27 cellular contexts compared by ENCODE assay signal in the genomic region with DNA sequence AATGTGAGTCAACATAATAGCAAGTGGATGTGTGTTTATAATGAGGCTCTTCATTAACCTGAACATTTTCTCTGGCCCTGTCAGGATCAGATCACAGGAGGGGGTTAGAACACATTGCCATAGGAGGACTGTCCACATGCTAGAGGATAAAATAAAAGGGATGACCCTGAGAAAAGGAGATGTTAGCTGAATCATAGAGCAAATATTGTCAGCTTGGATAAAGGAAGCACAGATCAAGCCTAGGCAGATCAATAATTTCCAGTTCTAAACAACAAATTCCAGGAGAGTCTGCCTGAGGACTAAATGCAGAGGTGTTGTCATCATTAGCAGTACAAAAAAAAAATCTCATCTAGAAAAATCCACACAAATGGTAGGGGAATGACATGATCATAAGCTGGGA.
DNase-seq lines count a peak whose midpoint lies in the region; ATAC-seq, FAIRE-seq and TF ChIP-seq lines count a peak whose summit lies in the region.
"Had no signal": no experiment of that assay in that cellular context is flagged by ENCODE, and none has a peak within 500 bp of the region (broad histone marks: within the 10 kb centered on the region; RNA-seq: fewer than 3 reads in every experiment).

No MANE protein-coding gene starts in this region.

- POLR2A ChIA-PET in activated CD4-positive, alpha-beta T cell treated with anti-CD3 and anti-CD28 coated beads, Interleukin-2, amount 10 ng/mL, durations not matched to agents 7 days and 5 days (lab: Charles Lee): no interaction called here
- POLR2A ChIA-PET in HepG2 (lab: Yijun Ruan, JAX): interaction anchor here (1.4 kb wide), 1 partner anchor 68 kb away, joined by 4 read pairs; no protein-coding TSS in a partner anchor
- POLR2A ChIA-PET in activated CD4-positive, alpha-beta memory T cell treated with anti-CD3 and anti-CD28 coated beads for 36 hours (lab: Charles Lee): no interaction called here

- FAIRE-seq in HepG2 (lab: Jason Lieb, UNC): no peak
- FAIRE-seq: A549, D721Med, GM12891, GM19239, H1 had no signal

- no peak overlapping the region for H3K4me3 Mint-ChIP-seq in activated CD4-positive, alpha-beta T cell treated with anti-CD3 and anti-CD28 coated beads, Interleukin-2, amount 10 ng/mL, durations not matched to agents 7 days and 5 days
- H3K4me3 Mint-ChIP-seq in activated CD4-positive, alpha-beta T cell treated with anti-CD3 and anti-CD28 coated beads, Interleukin-2, amount 10 ng/mL, durations not matched to agents 24 days and 14 days: no peak overlapping the region
- no peak overlapping the region for H3K4me3 Mint-ChIP-seq in activated CD4-positive, alpha-beta memory T cell treated with anti-CD3 and anti-CD28 coated beads for 36 hours
- H3K4me3 Mint-ChIP-seq: CD14-positive monocyte; CD4-positive, alpha-beta T cell; CD8-positive, alpha-beta memory T cell had no signal

- no peaks in the 10 kb centered on the region for H3K27me3 Mint-ChIP-seq in activated CD4-positive, alpha-beta T cell treated with anti-CD3 and anti-CD28 coated beads, Interleukin-2, amount 10 ng/mL, durations not matched to agents 7 days and 5 days
- no peaks in the 10 kb centered on the region for H3K27me3 Mint-ChIP-seq in activated CD4-positive, alpha-beta T cell treated with anti-CD3 and anti-CD28 coated beads, Interleukin-2, amount 10 ng/mL, durations not matched to agents 24 days and 14 days
- H3K27me3 Mint-ChIP-seq in activated CD4-positive, alpha-beta memory T cell treated with anti-CD3 and anti-CD28 coated beads for 36 hours: no peaks in the 10 kb centered on the region
- H3K27me3 Mint-ChIP-seq: CD4-positive, alpha-beta T cell; CD8-positive, alpha-beta memory T cell had no signal

- H3K4me2 ChIP-seq in HepG2 (ENCODE audit: low read depth, low read length): no peak overlapping the region
- H3K4me2 ChIP-seq: A549; BLaER1 treated with 17β-estradiol and CSF1 and Interleukin-3, amounts not matched to agents 10 nM and 100 nM had no signal

- intact Hi-C loops in activated CD4-positive, alpha-beta T cell treated with anti-CD3 and anti-CD28 coated beads, Interleukin-2, amount 10 ng/mL, durations not matched to agents 24 days and 14 days (cut with micrococcal nuclease): no loop called here
- intact Hi-C loops in HepG2 (cut with micrococcal nuclease; ENCODE audit: unreplicated experiment): no loop called here
- intact Hi-C loops in activated CD4-positive, alpha-beta memory T cell treated with anti-CD3 and anti-CD28 coated beads for 36 hours (cut with micrococcal nuclease): no loop called here

- no peaks in the 10 kb centered on the region for H3K4me1 Mint-ChIP-seq in activated CD4-positive, alpha-beta T cell treated with anti-CD3 and anti-CD28 coated beads, Interleukin-2, amount 10 ng/mL, durations not matched to agents 7 days and 5 days
- H3K4me1 Mint-ChIP-seq in activated CD4-positive, alpha-beta T cell treated with anti-CD3 and anti-CD28 coated beads, Interleukin-2, amount 10 ng/mL, durations not matched to agents 24 days and 14 days: no peaks in the 10 kb centered on the region
- no peaks in the 10 kb centered on the region for H3K4me1 Mint-ChIP-seq in activated CD4-positive, alpha-beta memory T cell treated with anti-CD3 and anti-CD28 coated beads for 36 hours (ENCODE audit: low read depth)
- H3K4me1 Mint-ChIP-seq: CD14-positive monocyte; CD8-positive, alpha-beta memory T cell had no signal

- CTCF ChIA-PET in activated CD4-positive, alpha-beta T cell treated with anti-CD3 and anti-CD28 coated beads, Interleukin-2, amount 10 ng/mL, durations not matched to agents 7 days and 5 days (lab: Charles Lee): interaction anchor here (1.0 kb wide), 1 partner anchor 27 kb away, joined by 3 read pairs; no protein-coding TSS in a partner anchor
- CTCF ChIA-PET in HepG2 (lab: Yijun Ruan, JAX; ENCODE audit: low intra/inter-chr PET ratio, low total read pairs): no interaction called here
- CTCF ChIA-PET in activated CD4-positive, alpha-beta memory T cell treated with anti-CD3 and anti-CD28 coated beads for 36 hours (lab: Charles Lee): no interaction called here

- no peak for TF ChIP-seq POLR2A in HepG2 (IDR thresholded peaks at IDR 0.05; ENCODE audit: insufficient read depth in 1 of 2, low read depth in 2 of 2, low read length in 2 of 2)

- ATAC-seq in HepG2: peak; percentile 88
- ATAC-seq: A549 had no signal

- H3K4me1 ChIP-seq in HepG2 (ENCODE audit: insufficient read depth, low read length): no peaks in the 10 kb centered on the region
- H3K4me1 ChIP-seq: A549, BE2C had no signal

- H3K4me3 ChIP-seq in HepG2 (replicated peaks in 1 of 3; ENCODE audit: insufficient read depth in 1 of 3, low read depth in 2 of 3, low read length in 3 of 3): no peak overlapping the region
- H3K4me3 ChIP-seq: A549; BLaER1 treated with 17β-estradiol and CSF1 and Interleukin-3, amounts not matched to agents 10 nM and 100 nM; GM23248 had no signal

- H3K79me2 ChIP-seq in HepG2 (ENCODE audit: insufficient read depth, low read length): no peaks in the 10 kb centered on the region

- H2AFZ ChIP-seq in HepG2 (ENCODE audit: low read length): no peak overlapping the region
- H2AFZ ChIP-seq: GM23248 had no signal

- H3K9me3 Mint-ChIP-seq in activated CD4-positive, alpha-beta T cell treated with anti-CD3 and anti-CD28 coated beads, Interleukin-2, amount 10 ng/mL, durations not matched to agents 7 days and 5 days: peaks cover 11% of the 10 kb centered on the region
- H3K9me3 Mint-ChIP-seq in activated CD4-positive, alpha-beta T cell treated with anti-CD3 and anti-CD28 coated beads, Interleukin-2, amount 10 ng/mL, durations not matched to agents 24 days and 14 days: peaks cover 3% of the 10 kb centered on the region
- peaks cover 17% of the 10 kb centered on the region for H3K9me3 Mint-ChIP-seq in activated CD4-positive, alpha-beta memory T cell treated with anti-CD3 and anti-CD28 coated beads for 36 hours

- BruUV-seq in HepG2 (replicated peaks; lab: Mats Ljungman, UMichigan): no TSS peak

- no peaks in the 10 kb centered on the region for H3K27me3 ChIP-seq in HepG2 (ENCODE audit: control insufficient read depth in 1 of 2, insufficient read depth in 2 of 2, low read length in 2 of 2)
- H3K27me3 ChIP-seq: BE2C; BLaER1 treated with 17β-estradiol and CSF1 and Interleukin-3, amounts not matched to agents 10 nM and 100 nM had no signal

- H3K9me3 ChIP-seq in HepG2 (ENCODE audit: low read length): peaks cover 78% of the 10 kb centered on the region
- H3K9me3 ChIP-seq: A549; BE2C; BLaER1 treated with 17β-estradiol and CSF1 and Interleukin-3, amounts not matched to agents 10 nM and 100 nM had no signal

- no peak for DNase-seq in activated CD4-positive, alpha-beta T cell treated with anti-CD3 and anti-CD28 coated beads, Interleukin-2, amount 10 ng/mL, durations not matched to agents 7 days and 5 days
- DNase-seq in activated CD4-positive, alpha-beta T cell treated with anti-CD3 and anti-CD28 coated beads, Interleukin-2, amount 10 ng/mL, durations not matched to agents 24 days and 14 days: no peak
- peak; percentile 72 for DNase-seq in NCI-H69 (lab: John Stamatoyannopoulos, UW)
- DNase-seq in HepG2 (ENCODE audit: low spot score): peak; percentile 21
- no peak for DNase-seq in GM13977 (ENCODE audit: low spot score)
- DNase-seq in OCI-M1 (lab: John Stamatoyannopoulos, UW): no peak
- no peak for DNase-seq in activated CD4-positive, alpha-beta memory T cell treated with anti-CD3 and anti-CD28 coated beads for 36 hours
- DNase-seq: 8988T; ACHN; AML-193; BE2C; CD4-positive, alpha-beta T cell; CD8-positive, alpha-beta memory T cell; DMS 273 treated with DMSO at 0.1 percent for 48 hours; DMS79; EL; GF-D8; GM23248; H7; HCEC 1CT had no signal

- TF ChIP-seq CTCF in HepG2 (CRISPR knock-in tag; IDR thresholded peaks at IDR 0.05): no peak
- no peak for TF ChIP-seq CTCF in GM13977 (IDR thresholded peaks at IDR 0.05; ENCODE audit: extremely low read depth, insufficient read depth, missing control alignments)

- in situ Hi-C loops in HepG2 (cut with HindIII; ENCODE audit: extremely low pct_ligation_motif_present, low pct_unique_long_range_greater_than_20kb) (no loop called here), GM13977 (cut with MboI; ENCODE audit: low pct_unique_long_range_greater_than_20kb, low sequenced_read_pairs, unreplicated experiment) (no loop called here)

- H3K36me3 ChIP-seq in HepG2 (replicated peaks in 1 of 2; ENCODE audit: control insufficient read depth in 1 of 2, insufficient read depth in 2 of 2, low read length in 2 of 2): no peaks in the 10 kb centered on the region
- H3K36me3 ChIP-seq: BE2C; BLaER1 treated with 17β-estradiol and CSF1 and Interleukin-3, amounts not matched to agents 10 nM and 100 nM had no signal

- no peak overlapping the region for H3K9ac ChIP-seq in HepG2 (ENCODE audit: insufficient read depth, low read depth, low read length)
- H3K9ac ChIP-seq: BLaER1 treated with 17β-estradiol and CSF1 and Interleukin-3, amounts not matched to agents 10 nM and 100 nM; GM23248 had no signal

- no peaks in the 10 kb centered on the region for H4K20me1 ChIP-seq in HepG2 (ENCODE audit: insufficient read depth, low read length)
- H4K20me1 ChIP-seq: BLaER1 treated with 17β-estradiol and CSF1 and Interleukin-3, amounts not matched to agents 10 nM and 100 nM had no signal

- H3K36me3 Mint-ChIP-seq in activated CD4-positive, alpha-beta T cell treated with anti-CD3 and anti-CD28 coated beads, Interleukin-2, amount 10 ng/mL, durations not matched to agents 7 days and 5 days (ENCODE audit: low read depth): no peaks in the 10 kb centered on the region
- H3K36me3 Mint-ChIP-seq in activated CD4-positive, alpha-beta T cell treated with anti-CD3 and anti-CD28 coated beads, Interleukin-2, amount 10 ng/mL, durations not matched to agents 24 days and 14 days (ENCODE audit: low read depth): no peaks in the 10 kb centered on the region
- no peaks in the 10 kb centered on the region for H3K36me3 Mint-ChIP-seq in activated CD4-positive, alpha-beta memory T cell treated with anti-CD3 and anti-CD28 coated beads for 36 hours
- H3K36me3 Mint-ChIP-seq: CD14-positive monocyte; CD8-positive, alpha-beta memory T cell had no signal

- no peak for TF ChIP-seq EP300 in HepG2 (IDR thresholded peaks at IDR 0.05; ENCODE audit: low read depth in 2 of 2, low read length in 2 of 2)
- no peak for TF ChIP-seq EP300 in HepG2 (CRISPR knock-in tag; IDR thresholded peaks at IDR 0.05; ENCODE audit: borderline replicate concordance)

- TF ChIP-seq RAD21 in HepG2 (CRISPR knock-in tag; IDR thresholded peaks at IDR 0.05): no peak

- no peak overlapping the region for H3K27ac ChIP-seq in HepG2 (ENCODE audit: extremely low read length, insufficient read depth, low read length)
- H3K27ac ChIP-seq: A549; BLaER1 treated with 17β-estradiol and CSF1 and Interleukin-3, amounts not matched to agents 10 nM and 100 nM; GM23248 had no signal

- peak overlapping the region; percentile 28 for H3K27ac Mint-ChIP-seq in activated CD4-positive, alpha-beta T cell treated with anti-CD3 and anti-CD28 coated beads, Interleukin-2, amount 10 ng/mL, durations not matched to agents 7 days and 5 days
- no peak overlapping the region for H3K27ac Mint-ChIP-seq in activated CD4-positive, alpha-beta T cell treated with anti-CD3 and anti-CD28 coated beads, Interleukin-2, amount 10 ng/mL, durations not matched to agents 24 days and 14 days
- H3K27ac Mint-ChIP-seq in activated CD4-positive, alpha-beta memory T cell treated with anti-CD3 and anti-CD28 coated beads for 36 hours: no peak overlapping the region
- H3K27ac Mint-ChIP-seq: CD14-positive monocyte; CD4-positive, alpha-beta T cell; CD8-positive, alpha-beta memory T cell had no signal

TF ChIP-seq in HepG2, 621 proteins besides CTCF, POLR2A, EP300 and RAD21 (continues in another document):
- no peak for TF ChIP-seq ZNF678 (CRISPR knock-in tag; IDR thresholded peaks at IDR 0.05)

Comparison
In these comparisons a context has a peak if more than half of its experiments do, and no peak if none do; other contexts are left out.
1. DNase-seq: peak in NCI-H69 (single experiment) and HepG2 (single experiment); none in activated CD4-positive, alpha-beta T cell treated with anti-CD3 and anti-CD28 coated beads, Interleukin-2, amount 10 ng/mL, durations not matched to agents 7 days and 5 days (single experiment), activated CD4-positive, alpha-beta T cell treated with anti-CD3 and anti-CD28 coated beads, Interleukin-2, amount 10 ng/mL, durations not matched to agents 24 days and 14 days (single experiment), GM13977 (single experiment), OCI-M1 (single experiment) and activated CD4-positive, alpha-beta memory T cell treated with anti-CD3 and anti-CD28 coated beads for 36 hours (single experiment).